1 cellular context compared by ENCODE assay signal in the genomic region with DNA sequence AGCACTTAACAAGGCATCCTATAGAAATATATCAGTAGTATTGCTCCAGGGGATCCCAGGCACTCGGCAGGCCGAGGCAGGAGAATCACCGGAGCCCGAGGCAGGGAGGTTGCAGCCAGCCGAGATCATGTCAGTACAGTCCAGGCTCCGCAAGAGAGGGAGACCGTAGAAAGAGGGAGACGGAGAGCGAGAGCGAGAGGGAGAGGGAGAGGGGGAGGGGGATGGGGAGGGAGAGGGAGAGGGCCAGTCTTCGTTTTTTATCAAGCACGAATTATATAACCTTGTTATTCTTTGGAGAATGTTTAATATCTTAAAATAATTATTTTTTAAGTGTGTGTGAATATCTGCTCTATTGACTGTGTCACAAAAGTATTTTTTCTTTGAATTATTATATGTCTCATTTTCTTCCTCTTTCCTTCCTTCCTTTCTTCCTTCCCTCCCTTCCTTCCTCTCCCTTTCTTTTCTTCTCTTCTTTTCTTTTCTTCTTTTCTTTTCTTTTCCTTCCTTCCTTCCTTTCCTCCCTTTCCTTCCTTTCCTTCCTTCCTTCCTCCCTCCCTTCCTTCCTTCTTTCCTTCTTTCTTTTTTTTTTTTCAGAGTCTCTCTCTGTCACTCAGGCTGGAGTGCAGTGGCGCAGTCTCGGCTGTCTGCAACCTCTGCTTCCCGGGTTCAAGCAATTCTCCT.
TF ChIP-seq lines count a peak whose summit lies in the region.

No MANE protein-coding gene starts in this region.

TF ChIP-seq in SK-N-SH treated with all-trans-retinoic acid at 6 μM for 48 hours, 23 proteins besides CTCF, POLR2A, EP300 and RAD21:
- TF ChIP-seq TSHZ2 (CRISPR knock-in tag; IDR thresholded peaks at IDR 0.05) = no peak
